ENCODE assay signal across 9 cellular contexts in the genomic region with DNA sequence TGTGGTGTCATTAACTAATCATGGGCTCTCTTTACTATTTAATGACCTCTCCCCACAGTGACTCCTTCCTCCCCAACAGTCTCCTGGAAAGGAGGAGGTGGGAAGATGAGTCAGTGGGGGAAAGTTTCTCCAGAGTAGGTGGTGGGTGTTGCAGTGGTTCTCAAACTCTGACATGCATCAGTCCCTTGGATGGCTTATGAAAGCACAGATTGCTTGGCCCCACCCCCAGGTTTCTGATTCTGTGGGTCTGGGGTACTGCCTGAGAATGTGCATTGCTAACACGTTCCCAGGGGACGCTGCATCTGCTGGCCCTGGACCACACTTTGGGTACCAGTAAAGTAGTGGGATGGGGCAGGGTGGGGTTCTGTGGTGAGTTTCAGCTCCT. TPM values are rescaled to one million over a fixed set of nuclear protein-coding genes. Genes with fewer than 3 reads are reported as not detected.
DNase-seq lines count a peak whose midpoint lies in the region; ATAC-seq, FAIRE-seq and TF ChIP-seq lines count a peak whose summit lies in the region.
"Had no signal": no experiment of that assay in that cellular context is flagged by ENCODE, and none has a peak within 500 bp of the region (broad histone marks: within the 10 kb centered on the region; RNA-seq: fewer than 3 reads in every experiment).

No MANE protein-coding gene starts in this region.

- CTCF ChIA-PET in HEK293 (lab: Yijun Ruan, JAX), result interaction anchor here (0.6 kb wide), 1 partner anchor 9 kb away, joined by 3 read pairs; no protein-coding TSS in a partner anchor

- H3K9me3 ChIP-seq in HEK293 (ENCODE audit: control insufficient read depth, insufficient read depth, low read depth, low read length), result no peaks in the 10 kb centered on the region

- POLR2A ChIA-PET in HEK293 (lab: Yijun Ruan, JAX), result no interaction called here

- H3K4me1 ChIP-seq in HEK293 (ENCODE audit: control insufficient read depth, insufficient read depth, low read length), result no peaks in the 10 kb centered on the region

- peaks cover 96% of the 10 kb centered on the region for H3K4me1 Mint-ChIP-seq in activated T-cell treated with anti-CD3 and anti-CD28 coated beads, Interleukin-2, amount 50 U/mL, for 4 hours (ENCODE audit: low read depth)

- H3K27me3 Mint-ChIP-seq in activated T-cell treated with anti-CD3 and anti-CD28 coated beads, Interleukin-2, amount 50 U/mL, for 4 hours (ENCODE audit: low read depth), result no peaks in the 10 kb centered on the region

- H3K36me3 Mint-ChIP-seq in activated T-cell treated with anti-CD3 and anti-CD28 coated beads, Interleukin-2, amount 50 U/mL, for 4 hours (ENCODE audit: insufficient read depth), result peaks cover 35% of the 10 kb centered on the region

- FAIRE-seq in HTR-8/SVneo (lab: Jason Lieb, UNC), result no peak
- FAIRE-seq: D721Med had no signal

- DNase-seq in A172 (ENCODE audit: low spot score) (peak; percentile 76), kidney tubule cell (ENCODE audit: low spot score) (peak; percentile 86), COR-L47 (lab: John Stamatoyannopoulos, UW) (no peak), HTR-8/SVneo (ENCODE audit: insufficient read length, low spot score) (no peak)
- peak; percentile 48 for DNase-seq in activated T-cell treated with anti-CD3 and anti-CD28 coated beads, Interleukin-2, amount 50 U/mL, for 4 hours

- peak; percentile 71 to 76 for ATAC-seq in activated T-cell treated with anti-CD3 and anti-CD28 coated beads, Interleukin-2, amount 50 U/mL, for 4 hours
- no peak for ATAC-seq in HG03469 (IDR thresholded peaks at IDR 0.05; ENCODE audit: unreplicated experiment)
- no peak for ATAC-seq in GM21529 (IDR thresholded peaks at IDR 0.05; ENCODE audit: unreplicated experiment)

- no peak overlapping the region for H3K4me3 ChIP-seq in HEK293 (ENCODE audit: low read depth, low read length)

- no peak overlapping the region for H3K27ac ChIP-seq in HEK293 (ENCODE audit: extremely low read depth, low read depth, low read length)

- no peaks in the 10 kb centered on the region for H3K9me3 Mint-ChIP-seq in activated T-cell treated with anti-CD3 and anti-CD28 coated beads, Interleukin-2, amount 50 U/mL, for 4 hours

- H3K36me3 ChIP-seq in HEK293 (ENCODE audit: control insufficient read depth in 2 of 2, insufficient read depth in 1 of 2, low read length in 2 of 2), result no peaks in the 10 kb centered on the region

- H3K4me3 Mint-ChIP-seq in activated T-cell treated with anti-CD3 and anti-CD28 coated beads, Interleukin-2, amount 50 U/mL, for 4 hours, result peak overlapping the region; percentile 73

- TF ChIP-seq CTCF in HEK293 (tag by site-specific recombination; IDR thresholded peaks at IDR 0.05), result no peak

TF ChIP-seq in HEK293, 187 proteins besides CTCF, POLR2A, EP300 and RAD21:
- TF ChIP-seq OVOL3 (tag by site-specific recombination; IDR thresholded peaks at IDR 0.05), result no peak
- TF ChIP-seq, protein P1, sequence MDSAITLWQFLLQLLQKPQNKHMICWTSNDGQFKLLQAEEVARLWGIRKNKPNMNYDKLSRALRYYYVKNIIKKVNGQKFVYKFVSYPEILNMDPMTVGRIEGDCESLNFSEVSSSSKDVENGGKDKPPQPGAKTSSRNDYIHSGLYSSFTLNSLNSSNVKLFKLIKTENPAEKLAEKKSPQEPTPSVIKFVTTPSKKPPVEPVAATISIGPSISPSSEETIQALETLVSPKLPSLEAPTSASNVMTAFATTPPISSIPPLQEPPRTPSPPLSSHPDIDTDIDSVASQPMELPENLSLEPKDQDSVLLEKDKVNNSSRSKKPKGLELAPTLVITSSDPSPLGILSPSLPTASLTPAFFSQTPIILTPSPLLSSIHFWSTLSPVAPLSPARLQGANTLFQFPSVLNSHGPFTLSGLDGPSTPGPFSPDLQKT (IDR thresholded peaks at IDR 0.05; ENCODE audit: borderline replicate concordance, low read depth, low read length), result no peak
- TF ChIP-seq ZFP37 (tag by site-specific recombination; IDR thresholded peaks at IDR 0.05), result no peak
- TF ChIP-seq ZNF654 (tag by site-specific recombination; IDR thresholded peaks at IDR 0.05; ENCODE audit: low read depth), result no peak
- TF ChIP-seq, protein P2, sequence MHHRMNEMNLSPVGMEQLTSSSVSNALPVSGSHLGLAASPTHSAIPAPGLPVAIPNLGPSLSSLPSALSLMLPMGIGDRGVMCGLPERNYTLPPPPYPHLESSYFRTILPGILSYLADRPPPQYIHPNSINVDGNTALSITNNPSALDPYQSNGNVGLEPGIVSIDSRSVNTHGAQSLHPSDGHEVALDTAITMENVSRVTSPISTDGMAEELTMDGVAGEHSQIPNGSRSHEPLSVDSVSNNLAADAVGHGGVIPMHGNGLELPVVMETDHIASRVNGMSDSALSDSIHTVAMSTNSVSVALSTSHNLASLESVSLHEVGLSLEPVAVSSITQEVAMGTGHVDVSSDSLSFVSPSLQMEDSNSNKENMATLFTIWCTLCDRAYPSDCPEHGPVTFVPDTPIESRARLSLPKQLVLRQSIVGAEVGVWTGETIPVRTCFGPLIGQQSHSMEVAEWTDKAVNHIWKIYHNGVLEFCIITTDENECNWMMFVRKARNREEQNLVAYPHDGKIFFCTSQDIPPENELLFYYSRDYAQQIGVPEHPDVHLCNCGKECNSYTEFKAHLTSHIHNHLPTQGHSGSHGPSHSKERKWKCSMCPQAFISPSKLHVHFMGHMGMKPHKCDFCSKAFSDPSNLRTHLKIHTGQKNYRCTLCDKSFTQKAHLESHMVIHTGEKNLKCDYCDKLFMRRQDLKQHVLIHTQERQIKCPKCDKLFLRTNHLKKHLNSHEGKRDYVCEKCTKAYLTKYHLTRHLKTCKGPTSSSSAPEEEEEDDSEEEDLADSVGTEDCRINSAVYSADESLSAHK (tag by site-specific recombination; IDR thresholded peaks at IDR 0.05), result no peak
- no peak for TF ChIP-seq ZNF391 (tag by site-specific recombination; IDR thresholded peaks at IDR 0.05; ENCODE audit: borderline replicate concordance, low read depth)
- no peak for TF ChIP-seq ZIC2 (tag by site-specific recombination; IDR thresholded peaks at IDR 0.05)
- no peak for TF ChIP-seq ZNF514 (tag by site-specific recombination; IDR thresholded peaks at IDR 0.05)
- TF ChIP-seq ZNF510 (tag by site-specific recombination; IDR thresholded peaks at IDR 0.05; ENCODE audit: insufficient replicate concordance), result no peak
- peak; percentile 68 for TF ChIP-seq ZFHX2 (tag by site-specific recombination; conservative IDR thresholded peaks at IDR 0.05)
- TF ChIP-seq ZNF366 (tag by site-specific recombination; conservative IDR thresholded peaks at IDR 0.05), result no peak
- TF ChIP-seq EGR2 (tag by site-specific recombination; IDR thresholded peaks at IDR 0.05; ENCODE audit: low read depth), result peak; percentile 75
- TF ChIP-seq ZNF132 (tag by site-specific recombination; IDR thresholded peaks at IDR 0.05; ENCODE audit: borderline replicate concordance), result no peak
- TF ChIP-seq HOXC10 (CRISPR knock-in tag; IDR thresholded peaks at IDR 0.05), result no peak

RNA-seq across cellular contexts. Expression of a gene that starts 9.8 kb away (rescaled TPM):
- 26.8 and 40.3 TPM in 2 replicates for total RNA-seq in A172 (2014; rRNA removed; shearing (Covaris generic))
- 100 to 1,000 TPM; 364 to 594 (median 428) TPM for total RNA-seq in activated T-cell treated with anti-CD3 and anti-CD28 coated beads, Interleukin-2, amount 50 U/mL, for 4 hours

Comparison
In these comparisons a context has a peak if more than half of its experiments do, and no peak if none do; other contexts are left out.
1. DNase-seq: peak in A172 (single experiment), activated T-cell treated with anti-CD3 and anti-CD28 coated beads, Interleukin-2, amount 50 U/mL, for 4 hours (single experiment) and kidney tubule cell (single experiment); none in COR-L47 (single experiment) and HTR-8/SVneo (single experiment).
2. ATAC-seq: peak in activated T-cell treated with anti-CD3 and anti-CD28 coated beads, Interleukin-2, amount 50 U/mL, for 4 hours (2 of 2); none in HG03469 (single experiment) and GM21529 (single experiment).